In genomic region chr6:2725999-2726567, GRCh38 we compare ENCODE assay signal across 11 cellular contexts. TPM values are rescaled to one million over a fixed set of nuclear protein-coding genes. Genes with fewer than 3 reads are reported as not detected.
DNase-seq lines count a peak whose midpoint lies in the region; FAIRE-seq and TF ChIP-seq lines count a peak whose summit lies in the region.
"Had no signal": no experiment of that assay in that cellular context is flagged by ENCODE, and none has a peak within 500 bp of the region (broad histone marks: within the 10 kb centered on the region; RNA-seq: fewer than 3 reads in every experiment).

No MANE protein-coding gene starts in this region.

- H4K20me1 ChIP-seq in keratinocyte (ENCODE audit: control insufficient read depth, extremely low read depth, insufficient read depth, low read length): no peaks in the 10 kb centered on the region

- dilution Hi-C loops in keratinocyte (cut with MboI; ENCODE audit: extremely low pct_ligation_motif_present, low sequenced_read_pairs): no loop called here

- H3K27ac ChIP-seq in keratinocyte (ENCODE audit: control insufficient read depth, insufficient read depth, low read length) (no peak overlapping the region), caudate nucleus (ENCODE audit: low read depth, low read length) (no peak overlapping the region)
- H3K27ac ChIP-seq: neutrophil, upper lobe of left lung had no signal

- TF ChIP-seq CTCF in keratinocyte (optimal IDR thresholded peaks at IDR 0.05 in 1 of 3, IDR thresholded peaks at IDR 0.05 in 1 of 3, conservative IDR thresholded peaks at IDR 0.05 in 1 of 3; ENCODE audit: extremely low read depth in 1 of 3, insufficient read depth in 2 of 3, low read length in 3 of 3): no peak

- H3K9me1 ChIP-seq in keratinocyte (ENCODE audit: control insufficient read depth, extremely low read depth, insufficient read depth, low read length): no peaks in the 10 kb centered on the region

- H3K4me2 ChIP-seq in keratinocyte (ENCODE audit: control insufficient read depth, extremely low read depth, insufficient read depth, low read depth, low read length): peak overlapping the region; percentile 8

- H2AFZ ChIP-seq in keratinocyte (ENCODE audit: control insufficient read depth, low read length): no peak overlapping the region

- no peak overlapping the region for H3K9ac ChIP-seq in keratinocyte (ENCODE audit: control insufficient read depth, extremely low read depth, insufficient read depth, low read length)

- no peak overlapping the region for H3K4me3 ChIP-seq in keratinocyte (ENCODE audit: control insufficient read depth in 2 of 3, extremely low read depth in 1 of 3, insufficient read depth in 2 of 3, low read depth in 1 of 3, low read length in 3 of 3)
- H3K4me3 ChIP-seq: upper lobe of left lung had no signal

- H3K79me2 ChIP-seq in keratinocyte (ENCODE audit: control insufficient read depth, insufficient read depth, low read length): no peaks in the 10 kb centered on the region

- no peaks in the 10 kb centered on the region for H3K27me3 ChIP-seq in keratinocyte (ENCODE audit: control insufficient read depth, extremely low read depth, insufficient read depth, low read length)
- H3K27me3 ChIP-seq: neutrophil, upper lobe of left lung had no signal

- H3K9me3 ChIP-seq in keratinocyte (ENCODE audit: control insufficient read depth, low read depth, low read length): no peaks in the 10 kb centered on the region
- H3K9me3 ChIP-seq: neutrophil, upper lobe of left lung had no signal

- FAIRE-seq in RCC 7860 (lab: Jason Lieb, UNC) (no peak), keratinocyte (lab: Jason Lieb, UNC) (no peak)

- peak; percentile 58 for DNase-seq in ELF-1 (ENCODE audit: low read depth, low spot score)
- DNase-seq in HCEC 1CT: peak; percentile 5
- DNase-seq in RCC 7860 (ENCODE audit: low spot score): peak; percentile 10
- DNase-seq in keratinocyte (ENCODE audit: low read depth, low spot score): no peak
- no peak for DNase-seq in caudate nucleus (lab: John Stamatoyannopoulos, UW)
- no peak for DNase-seq in HUDEP-2 (lab: John Stamatoyannopoulos, UW; ENCODE audit: unreplicated experiment in 76 of 76)
- no peak for DNase-seq in NCI-H345 treated with DMSO at 0.1 percent for 48 hours (lab: John Stamatoyannopoulos, UW; ENCODE audit: unreplicated experiment)
- DNase-seq in NCI-H774 (lab: John Stamatoyannopoulos, UW): no peak
- DNase-seq: NCI-H82 had no signal

- H3K4me1 ChIP-seq in keratinocyte (ENCODE audit: control insufficient read depth, extremely low read depth, insufficient read depth, low read length): no peaks in the 10 kb centered on the region
- H3K4me1 ChIP-seq: upper lobe of left lung had no signal

- H3K36me3 ChIP-seq in keratinocyte (ENCODE audit: control insufficient read depth in 2 of 2, extremely low read depth in 1 of 2, insufficient read depth in 2 of 2, low read length in 2 of 2): no peaks in the 10 kb centered on the region
- H3K36me3 ChIP-seq: neutrophil, upper lobe of left lung had no signal

RNA-seq across cellular contexts. Expression of gene MYLK4, which starts 24.6 kb away (rescaled TPM):
- 0.22 to 0.31 TPM (median 0.31 TPM) in 3 replicates for polyA plus RNA-seq in keratinocyte
- polyA plus RNA-seq in keratinocyte (2011; ENCODE audit: low read depth): 0.07 TPM
- polyA plus RNA-seq in keratinocyte (2011; cell fraction: cytosol; rRNA removed): 0.10 and 0.19 TPM in 2 replicates
- 0.92 and 1.1 TPM in 2 replicates for polyA plus RNA-seq in keratinocyte (2011; cell fraction: nucleus; rRNA removed)
- 0.08 and 0.11 TPM in 2 replicates for polyA plus RNA-seq in keratinocyte (2012; ENCODE audit: low replicate concordance)
- 0.07 to 0.32 TPM in 2 of 3 replicates, not detected in the other for polyA minus RNA-seq in keratinocyte
- not detected for polyA minus RNA-seq in keratinocyte (2011; cell fraction: cytosol; rRNA and poly(A)+ RNA removed)
- polyA minus RNA-seq in keratinocyte (2011; cell fraction: nucleus; rRNA and poly(A)+ RNA removed): 0.11 and 0.54 TPM in 2 replicates

RNA-seq across cellular contexts. Expression of gene WRNIP1, which starts 39.1 kb away (rescaled TPM):
- 52.3 to 55.1 TPM (median 54.6 TPM) in 3 replicates for polyA plus RNA-seq in keratinocyte
- polyA plus RNA-seq in keratinocyte (2011; ENCODE audit: low read depth): 47.0 TPM
- polyA plus RNA-seq in keratinocyte (2011; cell fraction: cytosol; rRNA removed): 40.7 and 50.1 TPM in 2 replicates
- polyA plus RNA-seq in keratinocyte (2011; cell fraction: nucleus; rRNA removed): 64.8 and 66.7 TPM in 2 replicates
- polyA plus RNA-seq in keratinocyte (2012; ENCODE audit: low replicate concordance): 38.4 and 45.5 TPM in 2 replicates
- polyA minus RNA-seq in keratinocyte: 38.9 to 48.4 TPM (median 45.6 TPM) in 3 replicates
- polyA minus RNA-seq in keratinocyte (2011; cell fraction: cytosol; rRNA and poly(A)+ RNA removed): 28.0 TPM
- polyA minus RNA-seq in keratinocyte (2011; cell fraction: nucleus; rRNA and poly(A)+ RNA removed): 26.2 and 31.6 TPM in 2 replicates

Comparison
In these comparisons a context has a peak if more than half of its experiments do, and no peak if none do; other contexts are left out.
1. DNase-seq: peak in ELF-1 (single experiment), HCEC 1CT (single experiment) and RCC 7860 (single experiment); none in keratinocyte (single experiment), caudate nucleus (0 of 61), HUDEP-2 (0 of 76), NCI-H345 treated with DMSO at 0.1 percent for 48 hours (single experiment) and NCI-H774 (single experiment).